ENCODE assay signal across 21 cellular contexts in the genomic region with DNA sequence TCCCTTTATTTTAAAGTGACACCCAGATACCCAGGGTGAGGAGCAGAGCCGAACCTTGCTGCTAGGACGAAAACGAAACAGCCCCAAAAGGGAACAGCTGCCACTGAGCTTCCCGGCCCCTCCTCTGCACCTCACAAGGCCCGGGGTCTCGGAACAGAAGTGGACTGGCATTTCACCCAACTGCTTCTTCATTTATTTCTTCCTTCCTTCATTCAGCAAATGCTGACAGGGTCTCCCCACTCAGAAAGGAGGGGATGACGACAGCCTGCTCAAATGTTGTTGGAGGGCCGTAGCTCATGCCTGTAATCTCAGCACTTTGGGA.
"Had no signal": no experiment of that assay in that cellular context is flagged by ENCODE, and none has a peak within 500 bp of the region (broad histone marks: within the 10 kb centered on the region; RNA-seq: fewer than 3 reads in every experiment).

No MANE protein-coding gene starts in this region.

- H3K4me3 ChIP-seq: adrenal gland, ascending aorta, dorsolateral prefrontal cortex, esophagus muscularis mucosa, spleen, thoracic aorta, upper lobe of left lung had no signal

- DNase-seq: activated T-cell treated with anti-CD3 and anti-CD28 coated beads, Interleukin-2, amount 50 U/mL, for 48 hours; brain microvascular endothelial cell; hypothalamus; left cardiac atrium; spleen; stimulated activated CD4-positive, alpha-beta T cell treated with anti-CD3 and anti-CD28 coated beads, Interleukin-4, amount 100 ng/mL, for 1 hour; stimulated activated naive CD4-positive, alpha-beta T cell treated with Interleukin-2 at 50 U/mL for 16 hours had no signal

- H3K27ac Mint-ChIP-seq: activated naive CD8-positive, alpha-beta T cell; T-helper 2 cell treated with Interferon-gamma antibody and Interleukin-4, amounts not matched to agents 5 μg/mL and 100 μg/mL, for 36 hours had no signal

- H3K9me3 ChIP-seq: adrenal gland, ascending aorta, esophagus muscularis mucosa, spleen, thoracic aorta, upper lobe of left lung had no signal

- H3K36me3 Mint-ChIP-seq: activated naive CD8-positive, alpha-beta T cell had no signal

- H3K9me3 Mint-ChIP-seq: central memory CD8-positive, alpha-beta T cell; neural crest cell; T-helper 2 cell treated with Interferon-gamma antibody and Interleukin-4, amounts not matched to agents 5 μg/mL and 100 μg/mL, for 36 hours had no signal

- H3K4me1 Mint-ChIP-seq: central memory CD8-positive, alpha-beta T cell had no signal

- H3K36me3 ChIP-seq: adrenal gland, ascending aorta, brain microvascular endothelial cell, esophagus muscularis mucosa, spleen, thoracic aorta, upper lobe of left lung had no signal

- H3K4me1 ChIP-seq: adrenal gland, ascending aorta, esophagus muscularis mucosa, spleen, upper lobe of left lung had no signal

- H3K27ac ChIP-seq: adrenal gland, ascending aorta, brain microvascular endothelial cell, dorsolateral prefrontal cortex, esophagus muscularis mucosa, spleen, thoracic aorta, upper lobe of left lung, VCaP had no signal

- ATAC-seq: SK-N-SH treated with all-trans-retinoic acid at 6 μM for 48 hours had no signal

- H3K27me3 ChIP-seq: adrenal gland, ascending aorta, dorsolateral prefrontal cortex, upper lobe of left lung had no signal

- FAIRE-seq: colon, frontal cortex had no signal

- H3K4me3 Mint-ChIP-seq: activated naive CD8-positive, alpha-beta T cell; central memory CD8-positive, alpha-beta T cell; neural crest cell; T-helper 2 cell treated with Interferon-gamma antibody and Interleukin-4, amounts not matched to agents 5 μg/mL and 100 μg/mL, for 36 hours had no signal
